Comparison of ENCODE assay signal across 1 cellular context in genomic region chr17:32516940-32517711, GRCh38.
TF ChIP-seq lines count a peak whose summit lies in the region.

No MANE protein-coding gene starts in this region.

TF ChIP-seq in HepG2, 621 proteins besides CTCF, POLR2A, EP300 and RAD21:
- no peak for TF ChIP-seq THAP9 (CRISPR knock-in tag; IDR thresholded peaks at IDR 0.05; ENCODE audit: borderline replicate concordance)
- TF ChIP-seq MIER3 (CRISPR knock-in tag; IDR thresholded peaks at IDR 0.05; ENCODE audit: borderline replicate concordance), result no peak
- TF ChIP-seq TCF7 (IDR thresholded peaks at IDR 0.05; ENCODE audit: low read depth), result no peak
